ENCODE assay signal across 27 cellular contexts in the genomic region with DNA sequence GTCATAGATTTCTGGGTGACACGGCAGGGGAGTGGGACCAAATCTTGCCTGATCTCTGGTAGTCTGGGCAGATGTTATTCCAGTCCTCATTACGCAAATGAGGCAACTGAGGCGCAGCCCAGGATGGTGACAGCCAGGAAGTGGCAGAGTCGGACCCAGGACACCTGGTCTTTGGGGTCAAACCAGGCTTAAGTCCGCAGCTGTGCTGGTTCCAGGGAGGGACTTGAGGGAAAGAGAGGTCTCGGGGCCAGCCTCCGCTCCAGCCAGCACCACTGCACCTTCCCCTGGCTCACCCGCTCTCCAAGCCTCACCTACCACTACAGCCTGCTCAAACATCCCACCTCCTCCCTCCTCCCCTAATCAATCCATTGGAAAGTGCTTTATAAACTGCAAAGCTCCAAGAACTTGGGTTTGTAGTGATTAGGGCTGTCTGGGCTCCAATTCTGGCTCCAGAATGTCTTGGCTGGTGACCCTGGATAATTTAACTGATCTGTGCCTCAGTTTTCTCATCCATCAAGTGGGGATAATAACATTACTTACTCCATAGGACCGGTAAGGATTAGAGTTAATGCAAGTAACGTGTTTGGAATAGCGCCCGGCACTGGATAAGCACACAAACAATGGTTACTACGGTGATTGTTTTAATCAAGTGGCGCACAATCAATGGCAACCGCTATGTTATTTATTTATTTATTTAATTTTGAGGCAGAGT. TPM values are rescaled to one million over a fixed set of nuclear protein-coding genes. Genes with fewer than 3 reads are reported as not detected.
DNase-seq lines count a peak whose midpoint lies in the region; ATAC-seq, FAIRE-seq and TF ChIP-seq lines count a peak whose summit lies in the region.
"Had no signal": no experiment of that assay in that cellular context is flagged by ENCODE, and none has a peak within 500 bp of the region (broad histone marks: within the 10 kb centered on the region; RNA-seq: fewer than 3 reads in every experiment).

No MANE protein-coding gene starts in this region.

- no peak overlapping the region for H4K5ac ChIP-seq in H1 (ENCODE audit: insufficient read length, low read depth, low read length)

- TF ChIP-seq CTCF in H1 (IDR thresholded peaks at IDR 0.05; ENCODE audit: control extremely low read depth in 1 of 3, insufficient read depth in 1 of 3, low read depth in 1 of 3, low read length in 3 of 3) (no peak), HepG2 (CRISPR knock-in tag; IDR thresholded peaks at IDR 0.05) (no peak), left lung (IDR thresholded peaks at IDR 0.05) (no peak)

- H2BK120ac ChIP-seq in H1 (replicated peaks; ENCODE audit: low read depth, low read length) = no peak overlapping the region

- TF ChIP-seq EP300 in H1 (IDR thresholded peaks at IDR 0.05; ENCODE audit: borderline replicate concordance in 1 of 2, low read depth in 2 of 2, low read length in 2 of 2) (no peak), HepG2 (IDR thresholded peaks at IDR 0.05; ENCODE audit: low read depth in 2 of 2, low read length in 2 of 2) (no peak), HepG2 (CRISPR knock-in tag; IDR thresholded peaks at IDR 0.05; ENCODE audit: borderline replicate concordance) (no peak)

- peak; percentile 45 for DNase-seq in NCI-H748 (lab: John Stamatoyannopoulos, UW; ENCODE audit: unreplicated experiment)
- DNase-seq in NCI-H748 treated with DMSO at 0.1 percent for 48 hours (lab: John Stamatoyannopoulos, UW) = no peak
- DNase-seq in H1 (ENCODE audit: low read depth in 1 of 2, low spot score in 2 of 2) = no peak
- no peak for DNase-seq in HepG2 (ENCODE audit: low spot score)
- no peak for DNase-seq in left lung
- no peak for DNase-seq in HPDE6-E6E7 (ENCODE audit: extremely low spot score)
- DNase-seq in GM19239 (ENCODE audit: insufficient read length, low spot score) = no peak
- DNase-seq: 8988T; activated CD4-positive, alpha-beta T cell treated with anti-CD3 and anti-CD28 coated beads, Interleukin-2, amount 50 U/mL, for 1 hour; activated CD8-positive, alpha-beta memory T cell treated with anti-CD3 and anti-CD28 coated beads, Interleukin-2, amount 10 ng/mL, durations not matched to agents 7 days and 5 days; AML-193; amniotic stem cell; CD8-positive, alpha-beta memory T cell; immature natural killer cell; naive B cell; NCI-H1092 treated with DMSO at 0.1 percent for 48 hours; NCI-H2029; SHP77 treated with DMSO at 0.1 percent for 48 hours; T-helper 9 cell; tibial artery had no signal

- peak overlapping the region; percentile 55; the same call in 1 of the 2 replicates for H2BK15ac ChIP-seq in H1 (ENCODE audit: low read length)

- H3K4me3 ChIP-seq in H1 (ENCODE audit: extremely low read depth in 1 of 4, insufficient read depth in 2 of 4, low read depth in 3 of 4, low read length in 4 of 4) = peak overlapping the region; percentile 57 to 75 (median 68)
- no peak overlapping the region for H3K4me3 ChIP-seq in HepG2 (replicated peaks in 1 of 3; ENCODE audit: insufficient read depth in 1 of 3, low read depth in 2 of 3, low read length in 3 of 3)
- H3K4me3 ChIP-seq in left lung = no peak overlapping the region
- H3K4me3 ChIP-seq: tibial artery had no signal

- peak overlapping the region; percentile 4; the same call in 1 of the 2 replicates for H2BK12ac ChIP-seq in H1 (ENCODE audit: low read depth, low read length)

- H4K20me1 ChIP-seq in H1 (replicated peaks in 1 of 2; ENCODE audit: control insufficient read depth in 1 of 2, insufficient read depth in 2 of 2, low read length in 2 of 2) = peaks cover 3 to 9% of the 10 kb centered on the region in 2 experiments
- peaks cover 4% of the 10 kb centered on the region; the same call in 1 of the 2 replicates for H4K20me1 ChIP-seq in HepG2 (ENCODE audit: insufficient read depth, low read length)

- H2BK20ac ChIP-seq in H1 (ENCODE audit: low read length) = no peak overlapping the region

- H4K91ac ChIP-seq in H1 (replicated peaks; ENCODE audit: insufficient read length, low read length) = no peak overlapping the region

- no peak overlapping the region for H3K23ac ChIP-seq in H1 (ENCODE audit: insufficient read length)

- no TSS peak for BruUV-seq in HepG2 (replicated peaks; lab: Mats Ljungman, UMichigan)

- H3K9me3 ChIP-seq in H1 (ENCODE audit: insufficient read depth in 2 of 2, low read depth in 1 of 2, low read length in 1 of 2) (no peaks in the 10 kb centered on the region), HepG2 (ENCODE audit: low read length) (no peaks in the 10 kb centered on the region), left lung (no peaks in the 10 kb centered on the region)
- H3K9me3 ChIP-seq: HAP-1, tibial artery had no signal

- in situ Hi-C loops in HepG2 (cut with HindIII; ENCODE audit: extremely low pct_ligation_motif_present, low pct_unique_long_range_greater_than_20kb) = loop anchor here (25.0 kb wide), 1 partner anchor 745 kb away; no protein-coding TSS in a partner anchor

- H3K4me2 ChIP-seq in H1 (ENCODE audit: insufficient read depth in 1 of 2, low read depth in 2 of 2, low read length in 2 of 2) = peak overlapping the region; percentile 92 to 94
- no peak overlapping the region for H3K4me2 ChIP-seq in HepG2 (ENCODE audit: low read depth, low read length)

- POLR2A ChIA-PET in H1 (lab: Charles Lee; ENCODE audit: partially characterized antibody) = interaction anchor here (1.2 to 2.4 kb wide), 5 partner anchors 11 to 132 kb away, joined by 3 to 7 read pairs (median 3); a partner anchor contains a TSS
- POLR2A ChIA-PET in HepG2 (lab: Yijun Ruan, JAX) = no interaction called here

- peak overlapping the region; percentile 7; the same call in 1 of the 2 replicates for H2BK5ac ChIP-seq in H1 (ENCODE audit: low read depth, low read length)

- H2AFZ ChIP-seq in H1 (ENCODE audit: low read length) (peak overlapping the region; percentile 88; the same call in 1 of the 2 replicates), HepG2 (ENCODE audit: low read length) (no peak overlapping the region)

- peak overlapping the region in 2 of 4 experiments; percentile 6 to 56; a peak in 2 of 7 replicates for H3K9ac ChIP-seq in H1 (replicated peaks in 1 of 4; ENCODE audit: extremely low read depth in 1 of 4, low read depth in 3 of 4, low read length in 3 of 4)
- H3K9ac ChIP-seq in HepG2 (ENCODE audit: insufficient read depth, low read depth, low read length) = no peak overlapping the region

- no peak for FAIRE-seq in H1 (lab: Jason Lieb, UNC)
- FAIRE-seq in HepG2 (lab: Jason Lieb, UNC) = no peak
- no peak for FAIRE-seq in GM19239 (lab: Jason Lieb, UNC)
- FAIRE-seq: bronchial epithelial cell had no signal

- CTCF ChIA-PET in H1 (lab: Charles Lee; ENCODE audit: partially characterized antibody) = interaction anchor here (0.9 to 21.4 kb wide), 3 partner anchors 8 to 766 kb away, joined by 4 to 226 read pairs (median 4); no protein-coding TSS in a partner anchor
- CTCF ChIA-PET in HepG2 (lab: Yijun Ruan, JAX; ENCODE audit: low intra/inter-chr PET ratio, low total read pairs) = no interaction called here

- H3K36me3 ChIP-seq in H1 (ENCODE audit: control insufficient read depth in 2 of 4, insufficient read depth in 4 of 4, low read length in 3 of 4) = no peaks in the 10 kb centered on the region
- no peaks in the 10 kb centered on the region for H3K36me3 ChIP-seq in HepG2 (replicated peaks in 1 of 2; ENCODE audit: control insufficient read depth in 1 of 2, insufficient read depth in 2 of 2, low read length in 2 of 2)
- H3K36me3 ChIP-seq in left lung = no peaks in the 10 kb centered on the region
- H3K36me3 ChIP-seq: HAP-1, tibial artery had no signal

- H3K4me1 ChIP-seq in H1 (replicated peaks in 1 of 4; ENCODE audit: control insufficient read depth in 3 of 4, insufficient read depth in 4 of 4, low read length in 3 of 4) = peaks cover 0 to 12% (median 5%) of the 10 kb centered on the region in 4 experiments; a peak in 5 of 7 replicates
- H3K4me1 ChIP-seq in HepG2 (ENCODE audit: insufficient read depth, low read length) = no peaks in the 10 kb centered on the region
- peaks cover 0 to 4% of the 10 kb centered on the region in 2 donors for H3K4me1 ChIP-seq in left lung
- H3K4me1 ChIP-seq: HAP-1 had no signal

- peak overlapping the region; percentile 9 for H3K56ac ChIP-seq in H1 (replicated peaks; ENCODE audit: insufficient read length, low read depth, low read length)

- ATAC-seq in HepG2 (no peak), left lung (no peak), HG02970 (IDR thresholded peaks at IDR 0.05; ENCODE audit: low FRiP score, unreplicated experiment) (no peak)

- 44% methylated on average over 15 of the region's 15 CpGs; no CpG with 5 or more reads in 1 of the 2 experiments for WGBS in H1 (ENCODE audit: extremely low coverage in 1 of 2, insufficient coverage in 1 of 2, insufficient read length in 1 of 2, insufficient replicate concordance in 2 of 2, low coverage in 1 of 2, low lambda C conversion rate in 2 of 2, missing lambda C conversion rate in 1 of 2), 2 experiments
- 52% methylated on average over 9 of the region's 15 CpGs for WGBS in HepG2 (ENCODE audit: low lambda C conversion rate)

- H3K27ac ChIP-seq in H1 (ENCODE audit: low read depth, low read length) = no peak overlapping the region
- H3K27ac ChIP-seq in HepG2 (ENCODE audit: extremely low read length, insufficient read depth, low read length) = no peak overlapping the region
- no peak overlapping the region for H3K27ac ChIP-seq in left lung
- H3K27ac ChIP-seq: tibial artery had no signal

- no peak overlapping the region for H3K14ac ChIP-seq in H1 (ENCODE audit: insufficient read length)

- peaks cover 11% of the 10 kb centered on the region; the same call in 1 of the 2 replicates for H3K23me2 ChIP-seq in H1 (ENCODE audit: low read depth, low read length)

- intact Hi-C loops in HepG2 (cut with micrococcal nuclease; ENCODE audit: unreplicated experiment) (no loop called here), left lung (cut with DNase I) (no loop called here)

- peak overlapping the region; percentile 87 for H3K18ac ChIP-seq in H1 (ENCODE audit: extremely low read depth, low read length)

- H2AK5ac ChIP-seq in H1 (ENCODE audit: low read depth, low read length) = no peak overlapping the region

- no peak; a peak in 2 of 3 replicates for TF ChIP-seq POLR2A in H1 (IDR thresholded peaks at IDR 0.05; ENCODE audit: control extremely low read depth in 1 of 2, low read depth in 2 of 2, low read length in 2 of 2)
- TF ChIP-seq POLR2A in HepG2 (IDR thresholded peaks at IDR 0.05; ENCODE audit: insufficient read depth in 1 of 2, low read depth in 2 of 2, low read length in 2 of 2) = no peak

- peak overlapping the region; percentile 12; the same call in 1 of the 2 replicates for H4K8ac ChIP-seq in H1 (ENCODE audit: extremely low read depth, insufficient read depth, low read length)

- H3K27me3 ChIP-seq in H1 (replicated peaks in 1 of 4; ENCODE audit: control insufficient read depth in 3 of 4, extremely low read depth in 1 of 4, insufficient read depth in 3 of 4, low read length in 3 of 4) = peaks cover 0 to 4% (median 1%) of the 10 kb centered on the region in 4 experiments; a peak in 3 of 7 replicates
- H3K27me3 ChIP-seq in HepG2 (ENCODE audit: control insufficient read depth in 1 of 2, insufficient read depth in 2 of 2, low read length in 2 of 2) = peaks cover 12 to 49% of the 10 kb centered on the region in 2 experiments; a peak in 4 of 5 replicates
- peaks cover 26 to 85% of the 10 kb centered on the region in 2 donors for H3K27me3 ChIP-seq in left lung

- H3K4ac ChIP-seq in H1 (replicated peaks; ENCODE audit: insufficient read length, low read depth, low read length) = no peak overlapping the region

- no peaks in the 10 kb centered on the region; the same call in 1 of the 2 replicates for H3K79me1 ChIP-seq in H1 (ENCODE audit: low read depth, low read length)

- no peaks in the 10 kb centered on the region for H3K79me2 ChIP-seq in H1 (ENCODE audit: control insufficient read depth in 1 of 2, insufficient read depth in 2 of 2, low read length in 2 of 2)
- H3K79me2 ChIP-seq in HepG2 (ENCODE audit: insufficient read depth, low read length) = no peaks in the 10 kb centered on the region

- TF ChIP-seq RAD21 in H1 (IDR thresholded peaks at IDR 0.05 in 1 of 2, conservative IDR thresholded peaks at IDR 0.05 in 1 of 2; ENCODE audit: low read depth in 2 of 2, low read length in 2 of 2) (no peak), HepG2 (CRISPR knock-in tag; IDR thresholded peaks at IDR 0.05) (no peak)

RNA-seq across cellular contexts. Expression of a gene that starts 0.5 kb away (rescaled TPM):
- total RNA-seq in H1 (2021; fragmentation: NEBNext Ultra II Directional; extraction: Animal tissue kit (Norgen Biotek cat#: 25700)) = 6.8 and 8.2 TPM in 2 replicates
- polyA plus RNA-seq in H1 (2011; rRNA removed) = 3.9 and 5.2 TPM in 2 replicates
- 3.8 TPM for polyA plus RNA-seq in H1 (2011; cell fraction: cytosol; rRNA removed)
- polyA plus RNA-seq in H1 (2011; cell fraction: nucleus; rRNA removed) = 7.4 TPM
- polyA plus RNA-seq in H1 (2012, experiment 1 of 2) = 3.2 to 4.1 TPM (median 3.7 TPM) in 4 replicates
- 3.2 TPM for polyA plus RNA-seq in H1 (2012, experiment 2 of 2)
- 3.3 TPM for polyA plus RNA-seq in H1 (2013, experiment 1 of 2)
- 3.4 TPM for polyA plus RNA-seq in H1 (2013, experiment 2 of 2)
- 1.8 and 1.9 TPM in 2 replicates for polyA minus RNA-seq in H1 (2011; rRNA and poly(A)+ RNA removed)
- polyA minus RNA-seq in H1 (2011; cell fraction: cytosol; rRNA and poly(A)+ RNA removed) = 3.4 TPM
- polyA minus RNA-seq in H1 (2011; cell fraction: nucleus; rRNA and poly(A)+ RNA removed) = 3.8 TPM
- total RNA-seq in HepG2 (2016; rRNA removed; fragmentation: Illumina TruSeq; extraction: Trizol) = not detected in 2 replicates
- not detected in 2 replicates for total RNA-seq in HepG2 (2016; cell fraction: cytosol; rRNA removed; fragmentation: Illumina TruSeq; extraction: Trizol; ENCODE audit: low read depth)
- not detected in 2 replicates for total RNA-seq in HepG2 (2016; cell fraction: insoluble cytoplasmic fraction; rRNA removed; fragmentation: Illumina TruSeq; extraction: Trizol)
- not detected in 2 replicates for total RNA-seq in HepG2 (2016; cell fraction: membrane; rRNA removed; fragmentation: Illumina TruSeq; extraction: Trizol)
- not detected in 2 replicates for total RNA-seq in HepG2 (2016; cell fraction: nucleus; rRNA removed; fragmentation: Illumina TruSeq; extraction: Trizol)
- polyA plus RNA-seq in HepG2 (2011; rRNA removed) = not detected in 2 replicates
- not detected in 2 replicates for polyA plus RNA-seq in HepG2 (2011; cell fraction: cytosol; rRNA removed)
- not detected in 2 replicates for polyA plus RNA-seq in HepG2 (2011; cell fraction: nucleus; rRNA removed)
- not detected in 2 replicates for polyA plus RNA-seq in HepG2 (2012)
- polyA plus RNA-seq in HepG2 (2016; cell fraction: cytosol; fragmentation: Illumina TruSeq; extraction: Trizol; ENCODE audit: low read depth) = not detected in 2 replicates
- not detected in 2 replicates for polyA plus RNA-seq in HepG2 (2016; cell fraction: insoluble cytoplasmic fraction; fragmentation: Illumina TruSeq; extraction: Trizol; ENCODE audit: low read depth)
- polyA plus RNA-seq in HepG2 (2016; cell fraction: membrane; fragmentation: Illumina TruSeq; extraction: Trizol; ENCODE audit: low read depth) = not detected in 2 replicates
- not detected in 2 replicates for polyA plus RNA-seq in HepG2 (2016; cell fraction: nucleus; fragmentation: Illumina TruSeq; extraction: Trizol; ENCODE audit: insufficient read depth, low read depth)
- not detected in 2 replicates for polyA minus RNA-seq in HepG2 (2011; rRNA and poly(A)+ RNA removed; ENCODE audit: low replicate concordance)
- not detected in 2 replicates for polyA minus RNA-seq in HepG2 (2011; cell fraction: cytosol; rRNA and poly(A)+ RNA removed)
- polyA minus RNA-seq in HepG2 (2011; cell fraction: nucleus; rRNA and poly(A)+ RNA removed) = not detected in 2 replicates
- total RNA-seq in left lung = not detected
- total RNA-seq: activated CD8-positive, alpha-beta memory T cell treated with anti-CD3 and anti-CD28 coated beads, Interleukin-2, amount 10 ng/mL, durations not matched to agents 7 days and 5 days; activated T-cell treated with anti-CD3 and anti-CD28 coated beads, Interleukin-2, amount 50 U/mL, for 72 hours; bronchial epithelial cell; CD8-positive, alpha-beta memory T cell; glomerular endothelial cell; left lobe of liver; omental fat pad had no signal
- polyA plus RNA-seq: CD8-positive, alpha-beta memory T cell; immature natural killer cell had no signal

RNA-seq across cellular contexts. Expression of a gene that starts 30.0 kb away (rescaled TPM):
- total RNA-seq in H1 (2021; fragmentation: NEBNext Ultra II Directional; extraction: Animal tissue kit (Norgen Biotek cat#: 25700)) = 7.0 and 9.1 TPM in 2 replicates
- polyA plus RNA-seq in H1 (2011; rRNA removed) (11.8 and 19.5 TPM in 2 replicates), HepG2 (2011; rRNA removed) (not detected in 2 replicates)
- 14.9 TPM for polyA plus RNA-seq in H1 (2011; cell fraction: cytosol; rRNA removed)
- 58.0 TPM for polyA plus RNA-seq in H1 (2011; cell fraction: nucleus; rRNA removed)
- 11.1 to 14.8 TPM (median 12.3 TPM) in 4 replicates for polyA plus RNA-seq in H1 (2012, experiment 1 of 2)
- 2.7 TPM for polyA plus RNA-seq in H1 (2012, experiment 2 of 2)
- polyA plus RNA-seq in H1 (2013, experiment 1 of 2) = 6.9 TPM
- 6.1 TPM for polyA plus RNA-seq in H1 (2013, experiment 2 of 2)
- polyA minus RNA-seq in H1 (2011; rRNA and poly(A)+ RNA removed) = 5.4 and 5.5 TPM in 2 replicates
- polyA minus RNA-seq in H1 (2011; cell fraction: cytosol; rRNA and poly(A)+ RNA removed) = 8.1 TPM
- 16.3 TPM for polyA minus RNA-seq in H1 (2011; cell fraction: nucleus; rRNA and poly(A)+ RNA removed)
- total RNA-seq in HepG2 (2016; rRNA removed; fragmentation: Illumina TruSeq; extraction: Trizol) (not detected in 2 replicates), left lung (not detected)
- not detected in 2 replicates for total RNA-seq in HepG2 (2016; cell fraction: cytosol; rRNA removed; fragmentation: Illumina TruSeq; extraction: Trizol; ENCODE audit: low read depth)
- total RNA-seq in HepG2 (2016; cell fraction: insoluble cytoplasmic fraction; rRNA removed; fragmentation: Illumina TruSeq; extraction: Trizol) = not detected in 2 replicates
- total RNA-seq in HepG2 (2016; cell fraction: membrane; rRNA removed; fragmentation: Illumina TruSeq; extraction: Trizol) = not detected in 2 replicates
- total RNA-seq in HepG2 (2016; cell fraction: nucleus; rRNA removed; fragmentation: Illumina TruSeq; extraction: Trizol) = not detected in 2 replicates
- not detected in 2 replicates for polyA plus RNA-seq in HepG2 (2011; cell fraction: cytosol; rRNA removed)
- polyA plus RNA-seq in HepG2 (2011; cell fraction: nucleus; rRNA removed) = not detected in 2 replicates
- not detected in 2 replicates for polyA plus RNA-seq in HepG2 (2012)
- polyA plus RNA-seq in HepG2 (2016; cell fraction: cytosol; fragmentation: Illumina TruSeq; extraction: Trizol; ENCODE audit: low read depth) = not detected in 2 replicates
- not detected in 2 replicates for polyA plus RNA-seq in HepG2 (2016; cell fraction: insoluble cytoplasmic fraction; fragmentation: Illumina TruSeq; extraction: Trizol; ENCODE audit: low read depth)
- not detected in 2 replicates for polyA plus RNA-seq in HepG2 (2016; cell fraction: membrane; fragmentation: Illumina TruSeq; extraction: Trizol; ENCODE audit: low read depth)
- polyA plus RNA-seq in HepG2 (2016; cell fraction: nucleus; fragmentation: Illumina TruSeq; extraction: Trizol; ENCODE audit: insufficient read depth, low read depth) = not detected in 2 replicates
- not detected in 2 replicates for polyA minus RNA-seq in HepG2 (2011; rRNA and poly(A)+ RNA removed; ENCODE audit: low replicate concordance)
- polyA minus RNA-seq in HepG2 (2011; cell fraction: cytosol; rRNA and poly(A)+ RNA removed) = not detected in 2 replicates
- not detected in 2 replicates for polyA minus RNA-seq in HepG2 (2011; cell fraction: nucleus; rRNA and poly(A)+ RNA removed)
- total RNA-seq: activated CD8-positive, alpha-beta memory T cell treated with anti-CD3 and anti-CD28 coated beads, Interleukin-2, amount 10 ng/mL, durations not matched to agents 7 days and 5 days; activated T-cell treated with anti-CD3 and anti-CD28 coated beads, Interleukin-2, amount 50 U/mL, for 72 hours; CD8-positive, alpha-beta memory T cell; left lobe of liver had no signal
- polyA plus RNA-seq: CD8-positive, alpha-beta memory T cell; immature natural killer cell had no signal

RNA-seq across cellular contexts. Expression of a gene that starts 31.3 kb away (rescaled TPM):
- 23.4 and 24.6 TPM in 2 replicates for total RNA-seq in H1 (2021; fragmentation: NEBNext Ultra II Directional; extraction: Animal tissue kit (Norgen Biotek cat#: 25700))
- polyA plus RNA-seq in H1 (2011; rRNA removed) (17.5 and 21.0 TPM in 2 replicates), HepG2 (2011; rRNA removed) (19.8 and 24.1 TPM in 2 replicates)
- 16.0 TPM for polyA plus RNA-seq in H1 (2011; cell fraction: cytosol; rRNA removed)
- 37.2 TPM for polyA plus RNA-seq in H1 (2011; cell fraction: nucleus; rRNA removed)
- 14.2 to 20.5 TPM (median 18.2 TPM) in 4 replicates for polyA plus RNA-seq in H1 (2012, experiment 1 of 2)
- 12.6 TPM for polyA plus RNA-seq in H1 (2012, experiment 2 of 2)
- 20.6 TPM for polyA plus RNA-seq in H1 (2013, experiment 1 of 2)
- polyA plus RNA-seq in H1 (2013, experiment 2 of 2) = 19.5 TPM
- polyA minus RNA-seq in H1 (2011; rRNA and poly(A)+ RNA removed) = 36.0 and 39.2 TPM in 2 replicates
- polyA minus RNA-seq in H1 (2011; cell fraction: cytosol; rRNA and poly(A)+ RNA removed) = 11.8 TPM
- 34.6 TPM for polyA minus RNA-seq in H1 (2011; cell fraction: nucleus; rRNA and poly(A)+ RNA removed)
- total RNA-seq in HepG2 (2016; rRNA removed; fragmentation: Illumina TruSeq; extraction: Trizol) (13.7 and 16.9 TPM in 2 replicates), left lung (1 to 10 TPM; 1.2 to 2.4 TPM)
- total RNA-seq in HepG2 (2016; cell fraction: cytosol; rRNA removed; fragmentation: Illumina TruSeq; extraction: Trizol; ENCODE audit: low read depth) = 4.8 and 8.4 TPM in 2 replicates
- total RNA-seq in HepG2 (2016; cell fraction: insoluble cytoplasmic fraction; rRNA removed; fragmentation: Illumina TruSeq; extraction: Trizol) = 10.7 and 17.4 TPM in 2 replicates
- 4.8 and 6.1 TPM in 2 replicates for total RNA-seq in HepG2 (2016; cell fraction: membrane; rRNA removed; fragmentation: Illumina TruSeq; extraction: Trizol)
- total RNA-seq in HepG2 (2016; cell fraction: nucleus; rRNA removed; fragmentation: Illumina TruSeq; extraction: Trizol) = 21.0 and 22.1 TPM in 2 replicates
- 9.1 and 9.8 TPM in 2 replicates for polyA plus RNA-seq in HepG2 (2011; cell fraction: cytosol; rRNA removed)
- 53.2 and 70.9 TPM in 2 replicates for polyA plus RNA-seq in HepG2 (2011; cell fraction: nucleus; rRNA removed)
- polyA plus RNA-seq in HepG2 (2012) = 13.9 and 14.4 TPM in 2 replicates
- 0.89 and 0.97 TPM in 2 replicates for polyA plus RNA-seq in HepG2 (2016; cell fraction: cytosol; fragmentation: Illumina TruSeq; extraction: Trizol; ENCODE audit: low read depth)
- polyA plus RNA-seq in HepG2 (2016; cell fraction: insoluble cytoplasmic fraction; fragmentation: Illumina TruSeq; extraction: Trizol; ENCODE audit: low read depth) = 7.2 and 8.6 TPM in 2 replicates
- polyA plus RNA-seq in HepG2 (2016; cell fraction: membrane; fragmentation: Illumina TruSeq; extraction: Trizol; ENCODE audit: low read depth) = 1.2 and 1.4 TPM in 2 replicates
- polyA plus RNA-seq in HepG2 (2016; cell fraction: nucleus; fragmentation: Illumina TruSeq; extraction: Trizol; ENCODE audit: insufficient read depth, low read depth) = 32.5 and 34.1 TPM in 2 replicates
- 7.9 and 27.4 TPM in 2 replicates for polyA minus RNA-seq in HepG2 (2011; rRNA and poly(A)+ RNA removed; ENCODE audit: low replicate concordance)
- 7.7 and 11.8 TPM in 2 replicates for polyA minus RNA-seq in HepG2 (2011; cell fraction: cytosol; rRNA and poly(A)+ RNA removed)
- 28.2 and 46.9 TPM in 2 replicates for polyA minus RNA-seq in HepG2 (2011; cell fraction: nucleus; rRNA and poly(A)+ RNA removed)
- polyA plus RNA-seq: CD8-positive, alpha-beta memory T cell; immature natural killer cell had no signal

Comparison
In these comparisons a context has a peak if more than half of its experiments do, and no peak if none do; other contexts are left out.
1. H3K4me3 ChIP-seq: peak in H1 (4 of 4); none in HepG2 (0 of 3) and left lung (0 of 2).